In the genomic region with DNA sequence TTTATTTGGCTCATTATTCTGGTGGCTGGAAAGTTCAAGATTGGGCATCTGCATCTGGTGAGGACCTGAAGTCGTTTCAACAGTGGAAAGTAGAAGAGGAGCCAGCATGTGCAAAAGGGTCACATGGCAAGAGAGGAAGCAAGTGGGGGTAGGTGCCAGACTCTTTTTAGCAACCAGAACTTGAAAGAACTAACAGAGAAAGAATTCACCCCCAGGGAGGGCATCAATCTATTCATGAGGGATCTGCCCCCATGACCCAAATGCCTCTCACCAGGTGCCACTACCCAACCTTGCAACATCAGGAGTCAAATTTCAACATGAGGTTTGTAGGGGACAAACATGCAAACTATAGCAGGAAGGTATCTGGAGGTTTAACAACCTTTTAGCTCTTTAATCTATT, we compare ENCODE assay signal across 27 cellular contexts. TPM values are rescaled to one million over a fixed set of nuclear protein-coding genes. Genes with fewer than 3 reads are reported as not detected.
DNase-seq lines count a peak whose midpoint lies in the region; ATAC-seq lines count a peak whose summit lies in the region.
"Had no signal": no experiment of that assay in that cellular context is flagged by ENCODE, and none has a peak within 500 bp of the region (broad histone marks: within the 10 kb centered on the region; RNA-seq: fewer than 3 reads in every experiment).

No MANE protein-coding gene starts in this region.

- peak overlapping the region; percentile 91 for H3K18ac ChIP-seq in mesendoderm (ENCODE audit: low read length)

- H3K4me3 Mint-ChIP-seq in effector memory CD8-positive, alpha-beta T cell: no peak overlapping the region
- H3K4me3 Mint-ChIP-seq: activated CD4-positive, alpha-beta memory T cell treated with anti-CD3 and anti-CD28 coated beads, Interleukin-2, amount 10 ng/mL, durations not matched to agents 7 days and 5 days; brain; CD4-positive, CD25-positive, alpha-beta regulatory T cell; memory B cell; naive B cell; stimulated activated naive B cell treated with anti-CD40 and anti-IgM and Interleukin-4, amounts not matched to agents 10 μg/mL and 1 μg/mL and 100 μg/mL, for 72 hours had no signal

- H3K56ac ChIP-seq in mesendoderm (ENCODE audit: low read length): no peak overlapping the region

- no peak overlapping the region for H3K23ac ChIP-seq in mesendoderm (ENCODE audit: low read length)

- no peak overlapping the region for H4K5ac ChIP-seq in mesendoderm (ENCODE audit: low read length)

- no peaks in the 10 kb centered on the region for H4K20me1 ChIP-seq in Karpas-422 (ENCODE audit: insufficient read depth, low read depth, low read length)

- no CpG with 5 or more reads among the region's 1 CpG for WGBS in mesendoderm (ENCODE audit: extremely low coverage, insufficient coverage, low lambda C conversion rate)

- H3K4me2 ChIP-seq in Karpas-422 (ENCODE audit: low read depth, low read length, poor library complexity, severe bottlenecking) (no peak overlapping the region), mesendoderm (ENCODE audit: low read length) (no peak overlapping the region)

- H3K9ac ChIP-seq in Karpas-422 (ENCODE audit: low read length): no peak overlapping the region
- no peak overlapping the region for H3K9ac ChIP-seq in mesendoderm (ENCODE audit: low read length)

- H3K9me2 ChIP-seq in Karpas-422 (replicated peaks; ENCODE audit: insufficient read depth, low read length): no peaks in the 10 kb centered on the region

- H2AFZ ChIP-seq in Karpas-422 (ENCODE audit: low read length): no peak overlapping the region

- H3K27me3 ChIP-seq in Karpas-422 (ENCODE audit: low read length) (0 out of 2 replicates have a peak, but pooled peaks cover 2% of the 10 kb centered on the region), mesendoderm (ENCODE audit: insufficient read depth, low read length, poor library complexity) (no peaks in the 10 kb centered on the region)

- no peaks in the 10 kb centered on the region for H3K79me2 ChIP-seq in Karpas-422 (ENCODE audit: low read length)
- H3K79me2 ChIP-seq in mesendoderm (ENCODE audit: control insufficient read depth, insufficient read depth, low read length): no peaks in the 10 kb centered on the region

- intact Hi-C loops in posterior cingulate gyrus (cut with DNase I): no loop called here

- peak; percentile 51 for ATAC-seq in effector memory CD8-positive, alpha-beta T cell (replicated peaks)
- ATAC-seq: SK-N-SH treated with all-trans-retinoic acid at 6 μM for 48 hours; stimulated activated naive B cell treated with anti-CD40 and anti-IgM and Interleukin-4, amounts not matched to agents 10 μg/mL and 1 μg/mL and 100 μg/mL, for 72 hours had no signal

- no peak overlapping the region for H3K27ac ChIP-seq in Karpas-422 (ENCODE audit: low read length)
- peak overlapping the region; percentile 86 for H3K27ac ChIP-seq in mesendoderm (ENCODE audit: low read depth, low read length)
- H3K27ac ChIP-seq: coronary artery, RWPE1 had no signal

- H3K4me1 Mint-ChIP-seq in effector memory CD8-positive, alpha-beta T cell (ENCODE audit: low read depth in 2 of 2): peaks cover 0 to 3% of the 10 kb centered on the region in 2 donors
- H3K4me1 Mint-ChIP-seq: brain had no signal

- DNase-seq in COLO668 (lab: John Stamatoyannopoulos, UW; ENCODE audit: unreplicated experiment) (peak; percentile 11), Karpas-422 (peak; percentile 54), mesendoderm (peak; percentile 97), NCI-H187 (lab: John Stamatoyannopoulos, UW) (no peak), posterior cingulate gyrus (no peak), foreskin melanocyte (no peak)
- DNase-seq in effector memory CD8-positive, alpha-beta T cell: no peak
- DNase-seq in stimulated activated CD4-positive, alpha-beta T cell treated with anti-CD3 and anti-CD28 coated beads, Interleukin-2, amount 100 ng/mL, for 24 hours: no peak
- DNase-seq: activated CD4-positive, alpha-beta memory T cell treated with anti-CD3 and anti-CD28 coated beads, Interleukin-2, amount 10 ng/mL, durations not matched to agents 7 days and 5 days; activated CD4-positive, CD25-positive, alpha-beta regulatory T cell; activated gamma-delta T cell; activated T-cell treated with anti-CD3 and anti-CD28 coated beads for 4 hours; CD4-positive, CD25-positive, alpha-beta regulatory T cell; DMS 273 treated with DMSO at 0.1 percent for 48 hours; GF-D8; Kasumi-1; naive B cell; NCI-H1417; NCI-H226; stimulated activated CD4-positive, alpha-beta T cell treated with anti-CD3 and anti-CD28 coated beads, Interleukin-1b, Interleukin-23, amount 100 ng/mL, for 48 hours; stimulated activated naive B cell treated with anti-CD40 and anti-IgM and Interleukin-4, amounts not matched to agents 10 μg/mL and 1 μg/mL and 100 μg/mL, for 72 hours; T-helper 9 cell had no signal

- H3K4me1 ChIP-seq in Karpas-422 (ENCODE audit: low read length): peaks cover 12% of the 10 kb centered on the region
- peaks cover 3% of the 10 kb centered on the region for H3K4me1 ChIP-seq in mesendoderm (ENCODE audit: control insufficient read depth, low read depth, low read length)

- no peak overlapping the region for H2BK15ac ChIP-seq in mesendoderm (replicated peaks; ENCODE audit: low read depth)

- H3K27ac Mint-ChIP-seq in effector memory CD8-positive, alpha-beta T cell: peak overlapping the region in 1 of 2 donors; percentile 3
- H3K27ac Mint-ChIP-seq: activated CD4-positive, alpha-beta memory T cell treated with anti-CD3 and anti-CD28 coated beads, Interleukin-2, amount 10 ng/mL, durations not matched to agents 7 days and 5 days; brain; memory B cell; stimulated activated naive B cell treated with anti-CD40 and anti-IgM and Interleukin-4, amounts not matched to agents 10 μg/mL and 1 μg/mL and 100 μg/mL, for 72 hours had no signal

- H2BK120ac ChIP-seq in mesendoderm (ENCODE audit: low read depth, low read length): peak overlapping the region; percentile 98

- H3K9me3 ChIP-seq in Karpas-422 (ENCODE audit: low read length): no peaks in the 10 kb centered on the region

- no peak overlapping the region for H4K8ac ChIP-seq in mesendoderm (ENCODE audit: low read depth, low read length)

- H3K4ac ChIP-seq in mesendoderm (ENCODE audit: low read depth, low read length): no peak overlapping the region

- H2BK5ac ChIP-seq in mesendoderm (ENCODE audit: low read length): peak overlapping the region; percentile 93

- H3K27me3 Mint-ChIP-seq in effector memory CD8-positive, alpha-beta T cell: peaks cover 5 to 11% of the 10 kb centered on the region in 2 donors

- H3K9me3 Mint-ChIP-seq in effector memory CD8-positive, alpha-beta T cell: no peaks in the 10 kb centered on the region
- H3K9me3 Mint-ChIP-seq: activated CD4-positive, alpha-beta memory T cell treated with anti-CD3 and anti-CD28 coated beads, Interleukin-2, amount 10 ng/mL, durations not matched to agents 7 days and 5 days; brain; CD4-positive, CD25-positive, alpha-beta regulatory T cell; memory B cell; naive B cell; stimulated activated naive B cell treated with anti-CD40 and anti-IgM and Interleukin-4, amounts not matched to agents 10 μg/mL and 1 μg/mL and 100 μg/mL, for 72 hours had no signal

- H3K4me3 ChIP-seq in Karpas-422 (ENCODE audit: low read length): no peak overlapping the region
- no peak overlapping the region for H3K4me3 ChIP-seq in mesendoderm (ENCODE audit: low read length)
- H3K4me3 ChIP-seq: coronary artery had no signal

- no peaks in the 10 kb centered on the region for H3K79me1 ChIP-seq in mesendoderm (ENCODE audit: low read length)

- no peaks in the 10 kb centered on the region for H3K36me3 Mint-ChIP-seq in effector memory CD8-positive, alpha-beta T cell (ENCODE audit: insufficient read depth)
- H3K36me3 Mint-ChIP-seq: brain; CD4-positive, CD25-positive, alpha-beta regulatory T cell; memory B cell; naive B cell; stimulated activated naive B cell treated with anti-CD40 and anti-IgM and Interleukin-4, amounts not matched to agents 10 μg/mL and 1 μg/mL and 100 μg/mL, for 72 hours had no signal

- no peak overlapping the region for H2AK5ac ChIP-seq in mesendoderm (ENCODE audit: low read length)

- no peaks in the 10 kb centered on the region for H3K36me3 ChIP-seq in Karpas-422 (ENCODE audit: insufficient read depth, low read length)
- H3K36me3 ChIP-seq in mesendoderm (ENCODE audit: control insufficient read depth, insufficient read depth, low read length): no peaks in the 10 kb centered on the region

RNA-seq across cellular contexts. Expression of a gene that starts 10.3 kb away (rescaled TPM):
- total RNA-seq in Karpas-422 (2014; rRNA removed; shearing (Covaris generic); ENCODE audit: low replicate concordance): 10.5 and 14.8 TPM in 2 replicates
- 87.5 TPM for polyA plus RNA-seq in mesendoderm (2013, experiment 1 of 2)
- 87.1 TPM for polyA plus RNA-seq in mesendoderm (2013, experiment 2 of 2)

Comparison
In these comparisons a context has a peak if more than half of its experiments do, and no peak if none do; other contexts are left out.
1. DNase-seq: peak in COLO668 (single experiment), Karpas-422 (single experiment) and mesendoderm (single experiment); none in effector memory CD8-positive, alpha-beta T cell (0 of 3), stimulated activated CD4-positive, alpha-beta T cell treated with anti-CD3 and anti-CD28 coated beads, Interleukin-2, amount 100 ng/mL, for 24 hours (0 of 2), NCI-H187 (0 of 2), posterior cingulate gyrus (0 of 10) and foreskin melanocyte (single experiment).